Comparison of ENCODE assay signal across 10 cellular contexts in the genomic region with DNA sequence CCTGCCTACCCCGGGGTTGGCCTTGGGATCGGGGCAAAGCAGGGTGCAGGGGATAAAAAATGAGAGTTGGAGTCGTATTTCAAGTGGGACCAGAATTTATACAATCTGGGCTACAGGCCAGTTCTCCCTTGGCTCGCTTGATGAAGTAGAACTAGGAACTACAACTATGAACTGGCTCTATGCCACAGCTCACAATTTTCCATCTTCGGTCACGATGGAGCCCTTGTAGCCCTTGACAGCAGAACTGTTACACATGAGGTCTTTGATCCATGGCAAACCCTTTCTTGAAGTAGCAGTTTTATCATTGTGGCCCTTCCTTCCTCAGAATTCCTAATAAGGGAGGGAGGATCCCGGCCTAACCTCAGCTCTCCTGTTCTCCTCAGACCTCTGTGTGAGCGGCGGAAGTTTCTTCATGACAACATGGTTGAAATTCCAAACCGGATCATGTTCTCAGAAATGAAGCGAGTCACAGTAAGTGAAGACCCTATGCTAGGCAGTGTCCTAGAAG. TPM values are rescaled to one million over a fixed set of nuclear protein-coding genes. Genes with fewer than 3 reads are reported as not detected.
DNase-seq lines count a peak whose midpoint lies in the region; ATAC-seq and TF ChIP-seq lines count a peak whose summit lies in the region.
"Had no signal": no experiment of that assay in that cellular context is flagged by ENCODE, and none has a peak within 500 bp of the region (broad histone marks: within the 10 kb centered on the region; RNA-seq: fewer than 3 reads in every experiment).

No MANE protein-coding gene starts in this region.

- CTCF ChIA-PET in activated CD8-positive, alpha-beta T cell treated with anti-CD3 and anti-CD28 coated beads for 36 hours (lab: Charles Lee): interaction anchor here (1.1 to 5.6 kb wide), 9 partner anchors 10 to 122 kb away, joined by 3 to 59 read pairs (median 4); partner anchors contain the start of genes RAD51D and RFFL

- WGBS in sigmoid colon, 2 donors: 55 to 65% methylated on average over 11 of the region's 11 CpGs

- POLR2A ChIA-PET in activated CD8-positive, alpha-beta T cell treated with anti-CD3 and anti-CD28 coated beads for 36 hours (lab: Charles Lee): interaction anchor here (0.6 to 6.3 kb wide), 5 partner anchors 32 to 126 kb away, joined by 4 to 33 read pairs (median 6); partner anchors contain the start of gene RAD51D

- H3K27ac ChIP-seq in right atrium auricular region: peak overlapping the region; percentile 46 to 76
- peak overlapping the region; percentile 86 to 92 (median 89) for H3K27ac ChIP-seq in sigmoid colon
- H3K27ac ChIP-seq: foreskin keratinocyte had no signal

- no peak for TF ChIP-seq POLR2A in sigmoid colon (IDR thresholded peaks at IDR 0.05)

- H3K27me3 ChIP-seq in right atrium auricular region: no peaks in the 10 kb centered on the region
- no peaks in the 10 kb centered on the region for H3K27me3 ChIP-seq in sigmoid colon
- H3K27me3 ChIP-seq: foreskin keratinocyte had no signal

- H3K27ac Mint-ChIP-seq in activated T-cell treated with anti-CD3 and anti-CD28 coated beads, Interleukin-2, amount 50 U/mL, for 72 hours: no peak overlapping the region
- no peak overlapping the region for H3K27ac Mint-ChIP-seq in activated CD8-positive, alpha-beta T cell treated with anti-CD3 and anti-CD28 coated beads for 36 hours

- TF ChIP-seq EP300 in Ishikawa (IDR thresholded peaks at IDR 0.05; ENCODE audit: borderline replicate concordance) (peak; percentile 64; the same call in 1 of the 2 replicates), sigmoid colon (IDR thresholded peaks at IDR 0.05) (peak in 2 of 4 donors; percentile 32 to 51)

- H3K36me3 ChIP-seq in right atrium auricular region (peaks cover 69% of the 10 kb centered on the region), sigmoid colon (peaks cover 5 to 71% (median 15%) of the 10 kb centered on the region in 4 donors)

- in situ Hi-C loops in astrocyte of the spinal cord (cut with HindIII; ENCODE audit: low sequenced_read_pairs): no loop called here

- no peak for TF ChIP-seq RAD21 in Ishikawa (IDR thresholded peaks at IDR 0.05; ENCODE audit: low read depth)

- peaks cover 6% of the 10 kb centered on the region for H3K4me1 Mint-ChIP-seq in activated T-cell treated with anti-CD3 and anti-CD28 coated beads, Interleukin-2, amount 50 U/mL, for 72 hours (ENCODE audit: low read depth)
- H3K4me1 Mint-ChIP-seq in activated CD8-positive, alpha-beta T cell treated with anti-CD3 and anti-CD28 coated beads for 36 hours (ENCODE audit: low read depth): peaks cover 5% of the 10 kb centered on the region

- H3K9me3 ChIP-seq in right atrium auricular region (no peaks in the 10 kb centered on the region), sigmoid colon (no peaks in the 10 kb centered on the region)

- H3K4me3 Mint-ChIP-seq in activated T-cell treated with anti-CD3 and anti-CD28 coated beads, Interleukin-2, amount 50 U/mL, for 72 hours: no peak overlapping the region
- H3K4me3 Mint-ChIP-seq in activated CD8-positive, alpha-beta T cell treated with anti-CD3 and anti-CD28 coated beads for 36 hours: no peak overlapping the region
- H3K4me3 Mint-ChIP-seq: stimulated activated naive CD8-positive, alpha-beta T cell treated with anti-CD3 and anti-CD28 coated beads, Interleukin-15, Interleukin-2, amounts not matched to agents 100 ng/mL and 50 ng/mL, for 24 hours had no signal

- DNase-seq in astrocyte of the spinal cord (ENCODE audit: low read depth, low spot score) (peak; percentile 84), right atrium auricular region (ENCODE audit: low spot score) (no peak), sigmoid colon (peak; percentile 91), T-helper 1 cell (no peak), hypothalamus (lab: John Stamatoyannopoulos, UW) (no peak)
- DNase-seq in activated T-cell treated with anti-CD3 and anti-CD28 coated beads, Interleukin-2, amount 50 U/mL, for 72 hours: no peak
- no peak for DNase-seq in activated CD8-positive, alpha-beta T cell treated with anti-CD3 and anti-CD28 coated beads for 36 hours

- H3K9me3 Mint-ChIP-seq in activated T-cell treated with anti-CD3 and anti-CD28 coated beads, Interleukin-2, amount 50 U/mL, for 72 hours: no peaks in the 10 kb centered on the region
- H3K9me3 Mint-ChIP-seq in activated CD8-positive, alpha-beta T cell treated with anti-CD3 and anti-CD28 coated beads for 36 hours: no peaks in the 10 kb centered on the region
- H3K9me3 Mint-ChIP-seq: stimulated activated naive CD8-positive, alpha-beta T cell treated with anti-CD3 and anti-CD28 coated beads, Interleukin-15, Interleukin-2, amounts not matched to agents 100 ng/mL and 50 ng/mL, for 24 hours had no signal

- intact Hi-C loops in sigmoid colon (cut with DNase I): loop anchor here (2.0 kb wide), 1 partner anchor 17 kb away; the partner anchor contains the start of gene LIG3
- intact Hi-C loops in activated CD8-positive, alpha-beta T cell treated with anti-CD3 and anti-CD28 coated beads for 36 hours (cut with micrococcal nuclease): loop anchor here (5.0 kb wide), 2 partner anchors 105 to 125 kb away; partner anchors contain the start of gene FNDC8

- TF ChIP-seq CTCF in astrocyte of the spinal cord (IDR thresholded peaks at IDR 0.05; ENCODE audit: low read depth, low read length) (no peak), right atrium auricular region (IDR thresholded peaks at IDR 0.05) (no peak), sigmoid colon (IDR thresholded peaks at IDR 0.05) (no peak)
- no peak for TF ChIP-seq CTCF in activated CD8-positive, alpha-beta T cell treated with anti-CD3 and anti-CD28 coated beads for 36 hours (IDR thresholded peaks at IDR 0.05)

- no peaks in the 10 kb centered on the region for H3K27me3 Mint-ChIP-seq in activated T-cell treated with anti-CD3 and anti-CD28 coated beads, Interleukin-2, amount 50 U/mL, for 72 hours (ENCODE audit: low read depth)
- no peaks in the 10 kb centered on the region for H3K27me3 Mint-ChIP-seq in activated CD8-positive, alpha-beta T cell treated with anti-CD3 and anti-CD28 coated beads for 36 hours
- H3K27me3 Mint-ChIP-seq: stimulated activated naive CD8-positive, alpha-beta T cell treated with anti-CD3 and anti-CD28 coated beads, Interleukin-15, Interleukin-2, amounts not matched to agents 100 ng/mL and 50 ng/mL, for 24 hours had no signal

- no peak for ATAC-seq in activated T-cell treated with anti-CD3 and anti-CD28 coated beads, Interleukin-2, amount 50 U/mL, for 72 hours (replicated peaks in 1 of 2)
- ATAC-seq in activated CD8-positive, alpha-beta T cell treated with anti-CD3 and anti-CD28 coated beads for 36 hours: no peak

- no peak overlapping the region for H3K4me3 ChIP-seq in astrocyte of the spinal cord (ENCODE audit: low read depth, low read length)
- no peak overlapping the region for H3K4me3 ChIP-seq in right atrium auricular region
- peak overlapping the region in 1 of 4 donors; percentile 4 for H3K4me3 ChIP-seq in sigmoid colon

- H3K4me1 ChIP-seq in right atrium auricular region: peaks cover 0 to 20% of the 10 kb centered on the region in 2 donors
- peaks cover 0 to 61% (median 49%) of the 10 kb centered on the region in 4 donors for H3K4me1 ChIP-seq in sigmoid colon
- H3K4me1 ChIP-seq: foreskin keratinocyte had no signal

- peaks cover 0 to 10% of the 10 kb centered on the region in 2 donors for H3K36me3 Mint-ChIP-seq in activated T-cell treated with anti-CD3 and anti-CD28 coated beads, Interleukin-2, amount 50 U/mL, for 72 hours (ENCODE audit: insufficient read depth in 2 of 2)
- peaks cover 35% of the 10 kb centered on the region for H3K36me3 Mint-ChIP-seq in activated CD8-positive, alpha-beta T cell treated with anti-CD3 and anti-CD28 coated beads for 36 hours (ENCODE audit: low read depth)

TF ChIP-seq in Ishikawa, 13 proteins besides CTCF, POLR2A, EP300 and RAD21:
- TF ChIP-seq YY1 (IDR thresholded peaks at IDR 0.05; ENCODE audit: low read depth): no peak
- TF ChIP-seq NFIC (IDR thresholded peaks at IDR 0.05): peak; percentile 89
- peak; percentile 41 for TF ChIP-seq TEAD4 (IDR thresholded peaks at IDR 0.05)
- TF ChIP-seq TCF12 (IDR thresholded peaks at IDR 0.05; ENCODE audit: low read depth): peak; percentile 46; the same call in 1 of the 2 replicates

RNA-seq across cellular contexts. Expression of gene LIG3, which starts 17.1 kb away (rescaled TPM):
- total RNA-seq in right atrium auricular region: 10 to 100 TPM; 12.0 to 17.1 TPM
- total RNA-seq in sigmoid colon: 10 to 100 TPM; 19.4 to 29.7 (median 22.7) TPM
- polyA plus RNA-seq in sigmoid colon: 10 to 100 TPM in 1 of 3 donors, 1 to 10 TPM in 2; 3.5 to 15.6 (median 4.2) TPM
- 10 to 100 TPM; 39.1 to 44.0 TPM for total RNA-seq in activated T-cell treated with anti-CD3 and anti-CD28 coated beads, Interleukin-2, amount 50 U/mL, for 72 hours
- total RNA-seq in activated CD8-positive, alpha-beta T cell treated with anti-CD3 and anti-CD28 coated beads for 36 hours: 10 to 100 TPM; 44.1 to 50.4 TPM

RNA-seq across cellular contexts. Expression of gene ZNF830, which starts 36.1 kb away (rescaled TPM):
- total RNA-seq in right atrium auricular region (1 to 10 TPM; 5.4 to 8.1 TPM), sigmoid colon (10 to 100 TPM in 3 of 4 donors, 1 to 10 TPM in 1; 8.6 to 14.3 (median 12.8) TPM)
- 10 to 100 TPM in 1 of 3 donors, 1 to 10 TPM in 2; 7.2 to 12.6 (median 8.3) TPM for polyA plus RNA-seq in sigmoid colon
- 10 to 100 TPM; 27.7 to 28.0 TPM for total RNA-seq in activated T-cell treated with anti-CD3 and anti-CD28 coated beads, Interleukin-2, amount 50 U/mL, for 72 hours
- 10 to 100 TPM; 18.8 to 22.5 TPM for total RNA-seq in activated CD8-positive, alpha-beta T cell treated with anti-CD3 and anti-CD28 coated beads for 36 hours

RNA-seq across cellular contexts. Expression of gene CCT6B, which starts 36.1 kb away (rescaled TPM):
- total RNA-seq in right atrium auricular region: 1 to 10 TPM; 1.8 to 1.9 TPM
- total RNA-seq in sigmoid colon: 1 to 10 TPM; 3.3 to 4.3 (median 3.5) TPM
- 1 to 10 TPM in 1 of 3 donors, under 1 TPM in 2; 0.87 to 1.2 (median 0.92) TPM for polyA plus RNA-seq in sigmoid colon
- 1 to 10 TPM; 2.8 to 3.4 TPM for total RNA-seq in activated T-cell treated with anti-CD3 and anti-CD28 coated beads, Interleukin-2, amount 50 U/mL, for 72 hours
- 1 to 10 TPM; 1.4 to 1.8 TPM for total RNA-seq in activated CD8-positive, alpha-beta T cell treated with anti-CD3 and anti-CD28 coated beads for 36 hours

Comparison
In these comparisons a context has a peak if more than half of its experiments do, and no peak if none do; other contexts are left out.
1. DNase-seq: peak in astrocyte of the spinal cord (single experiment) and sigmoid colon (single experiment); none in right atrium auricular region (single experiment), T-helper 1 cell (0 of 5), activated T-cell treated with anti-CD3 and anti-CD28 coated beads, Interleukin-2, amount 50 U/mL, for 72 hours (0 of 2), hypothalamus (0 of 51) and activated CD8-positive, alpha-beta T cell treated with anti-CD3 and anti-CD28 coated beads for 36 hours (single experiment).